ENCODE assay signal across 10 cellular contexts in the genomic region with DNA sequence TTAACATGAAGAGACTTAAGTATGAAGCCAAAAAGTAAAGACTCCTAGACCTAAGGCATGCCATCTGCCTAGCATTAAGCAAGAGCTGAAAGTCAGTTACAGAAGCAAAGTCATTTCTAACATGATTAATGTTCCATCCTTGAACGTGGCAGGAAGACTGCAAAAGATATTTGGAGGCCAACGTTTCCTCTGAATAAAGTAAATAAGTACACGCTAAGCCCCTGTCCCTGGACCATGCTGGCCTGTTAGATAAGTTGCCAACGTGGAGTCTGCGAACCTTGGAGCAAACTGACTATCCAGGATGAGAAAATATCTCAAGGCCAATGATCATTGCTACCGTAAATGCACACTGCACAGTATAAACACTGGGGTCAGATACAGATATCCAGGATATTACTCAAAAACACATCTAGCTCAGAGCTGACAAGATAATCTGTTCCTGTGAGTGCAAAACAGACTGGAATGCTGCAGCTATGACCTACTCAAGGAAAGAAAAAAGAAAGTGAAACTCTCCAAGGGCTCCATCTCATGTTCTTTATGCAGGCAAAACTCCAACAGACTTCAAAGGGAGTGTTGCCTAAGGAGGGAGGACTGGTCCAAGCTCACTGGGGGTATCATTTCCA.
DNase-seq lines count a peak whose midpoint lies in the region; ATAC-seq and TF ChIP-seq lines count a peak whose summit lies in the region.
"Had no signal": no experiment of that assay in that cellular context is flagged by ENCODE, and none has a peak within 500 bp of the region (broad histone marks: within the 10 kb centered on the region; RNA-seq: fewer than 3 reads in every experiment).

No MANE protein-coding gene starts in this region.

- peak; percentile 87 for ATAC-seq in omental fat pad (ENCODE audit: low FRiP score)
- ATAC-seq in GM18907 (IDR thresholded peaks at IDR 0.05; ENCODE audit: unreplicated experiment) = no peak

- H3K4me1 Mint-ChIP-seq in immature natural killer cell = peaks cover 0 to 7% of the 10 kb centered on the region in 2 donors

- H3K36me3 Mint-ChIP-seq in immature natural killer cell = no peaks in the 10 kb centered on the region

- no peak overlapping the region for H3K4me3 Mint-ChIP-seq in immature natural killer cell

- no peak overlapping the region for H3K27ac Mint-ChIP-seq in immature natural killer cell

- H3K9me3 Mint-ChIP-seq in immature natural killer cell = peaks cover 0 to 2% (median 0%) of the 10 kb centered on the region in 6 donors

- DNase-seq in AG20443 (ENCODE audit: low spot score) (peak; percentile 47), NOMO-1 (lab: John Stamatoyannopoulos, UW; ENCODE audit: unreplicated experiment in 2 of 2) (peak; percentile 54 to 77), fibroblast of pulmonary artery (ENCODE audit: low read depth) (peak; percentile 66), omental fat pad (ENCODE audit: low spot score) (no peak), cortex of kidney (lab: John Stamatoyannopoulos, UW) (no peak), immature natural killer cell (no peak)
- no peak for DNase-seq in activated CD8-positive, alpha-beta memory T cell treated with anti-CD3 and anti-CD28 coated beads, Interleukin-2, amount 50 U/mL, for 4 hours
- DNase-seq: activated T-cell treated with anti-CD3 and anti-CD28 coated beads, Interleukin-2, amount 50 U/mL, for 48 hours had no signal

- TF ChIP-seq CTCF in fibroblast of pulmonary artery (IDR thresholded peaks at IDR 0.05; ENCODE audit: low read length, missing control alignments) (no peak), omental fat pad (IDR thresholded peaks at IDR 0.05) (no peak)

- H3K4me3 ChIP-seq in fibroblast of pulmonary artery (replicated peaks; ENCODE audit: low read depth, low read length) = peak overlapping the region; percentile 41
- H3K4me3 ChIP-seq: HAP-1 had no signal

- peaks cover 0 to 2% (median 0%) of the 10 kb centered on the region in 3 donors for H3K27me3 Mint-ChIP-seq in immature natural killer cell (ENCODE audit: low read depth in 3 of 3)

Comparison
In these comparisons a context has a peak if more than half of its experiments do, and no peak if none do; other contexts are left out.
1. DNase-seq: peak in AG20443 (single experiment), NOMO-1 (2 of 2) and fibroblast of pulmonary artery (single experiment); none in omental fat pad (single experiment), cortex of kidney (single experiment), immature natural killer cell (0 of 3) and activated CD8-positive, alpha-beta memory T cell treated with anti-CD3 and anti-CD28 coated beads, Interleukin-2, amount 50 U/mL, for 4 hours (single experiment).